In the genomic region with DNA sequence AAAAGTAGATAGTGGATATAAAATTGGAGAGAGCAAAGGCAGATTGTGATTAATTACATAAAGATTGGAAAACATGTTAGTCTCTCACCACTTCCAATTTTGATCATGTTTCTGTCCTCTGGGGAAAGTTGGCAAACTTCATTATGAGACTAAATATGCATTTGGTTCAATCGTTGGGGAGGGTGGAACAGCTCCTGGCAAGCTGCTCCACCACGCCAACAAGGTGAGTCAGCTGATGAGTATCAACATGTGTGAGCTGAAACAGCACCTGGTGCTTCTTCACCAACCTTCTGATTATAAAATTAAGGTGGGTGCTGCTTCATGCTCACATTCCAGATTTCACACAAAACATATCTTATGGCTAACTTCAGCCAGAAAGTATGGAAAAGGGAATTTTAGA, we compare ENCODE assay signal across 9 cellular contexts.
"Had no signal": no experiment of that assay in that cellular context is flagged by ENCODE, and none has a peak within 500 bp of the region (broad histone marks: within the 10 kb centered on the region; RNA-seq: fewer than 3 reads in every experiment).

No MANE protein-coding gene starts in this region.

- H3K36me3 ChIP-seq: vagina had no signal

- H3K27me3 ChIP-seq: vagina had no signal

- H3K4me3 ChIP-seq: vagina had no signal

- H3K4me1 ChIP-seq: vagina had no signal

- H3K9me3 ChIP-seq: vagina had no signal

- DNase-seq: activated B cell treated with CpG ODN at 0.5 μM for 24 hours; activated CD4-positive, alpha-beta T cell treated with anti-CD3 and anti-CD28 coated beads, Interleukin-2, amount 10 ng/mL, durations not matched to agents 24 days and 14 days; activated naive CD4-positive, alpha-beta T cell; cerebellar nuclear complex; occipital lobe; stimulated activated CD4-positive, alpha-beta T cell treated with anti-CD3 and anti-CD28 coated beads, Interleukin-4, amount 100 ng/mL, for 4 hours; stimulated activated naive CD8-positive, alpha-beta T cell treated with anti-CD3 and anti-CD28 coated beads, Interleukin-15, amount 100 ng/mL, for 72 hours had no signal

- H3K27ac ChIP-seq: vagina had no signal

- ATAC-seq: left lobe of liver; stimulated activated naive CD8-positive, alpha-beta T cell treated with anti-CD3 and anti-CD28 coated beads, Interleukin-15, amount 100 ng/mL, for 72 hours had no signal
